In genomic region chr2:180029575-180029974, GRCh38 we compare ENCODE assay signal across 28 cellular contexts.
"Had no signal": no experiment of that assay in that cellular context is flagged by ENCODE, and none has a peak within 500 bp of the region (broad histone marks: within the 10 kb centered on the region; RNA-seq: fewer than 3 reads in every experiment).

No MANE protein-coding gene starts in this region.

- H3K4me3 ChIP-seq: colonic mucosa, coronary artery, dorsolateral prefrontal cortex, esophagus muscularis mucosa, esophagus squamous epithelium, gastrocnemius medialis, gastroesophageal sphincter, heart left ventricle, heart right ventricle had no signal

- FAIRE-seq: colon, endometrium, endothelial cell of umbilical vein, frontal cortex had no signal

- H3K36me3 ChIP-seq: colonic mucosa, esophagus muscularis mucosa, esophagus squamous epithelium, gastrocnemius medialis, gastroesophageal sphincter, heart left ventricle, heart right ventricle had no signal

- H3K9me3 ChIP-seq: colonic mucosa, gastrocnemius medialis had no signal

- H3K4me1 ChIP-seq: colonic mucosa, esophagus muscularis mucosa, esophagus squamous epithelium, foreskin keratinocyte, gastrocnemius medialis, gastroesophageal sphincter, heart left ventricle, heart right ventricle had no signal

- DNase-seq: colonic mucosa; cortex of kidney; dermis blood vessel endothelial cell; dorsolateral prefrontal cortex; effector CD4-positive, alpha-beta T cell; effector CD8-positive, alpha-beta T cell; effector memory CD4-positive, alpha-beta T cell; effector memory CD8-positive, alpha-beta T cell; endodermal cell; erythroblast; esophagus squamous epithelium; foreskin fibroblast; foreskin keratinocyte; foreskin melanocyte; gastrocnemius medialis; glutamatergic neuron; head of caudate nucleus; heart left ventricle; heart right ventricle had no signal

- H3K27me3 ChIP-seq: dorsolateral prefrontal cortex, esophagus muscularis mucosa, gastrocnemius medialis, gastroesophageal sphincter, heart left ventricle had no signal

- ATAC-seq: effector memory CD8-positive, alpha-beta T cell; esophagus mucosa; foreskin keratinocyte; gastrocnemius medialis; gastroesophageal sphincter; heart left ventricle; heart right ventricle had no signal

- H3K27ac ChIP-seq: colonic mucosa, coronary artery, dorsolateral prefrontal cortex, epithelial cell of prostate, esophagus muscularis mucosa, esophagus squamous epithelium, foreskin keratinocyte, gastrocnemius medialis, gastroesophageal sphincter, heart left ventricle, heart right ventricle had no signal
